11 cellular contexts compared by ENCODE assay signal in the genomic region with DNA sequence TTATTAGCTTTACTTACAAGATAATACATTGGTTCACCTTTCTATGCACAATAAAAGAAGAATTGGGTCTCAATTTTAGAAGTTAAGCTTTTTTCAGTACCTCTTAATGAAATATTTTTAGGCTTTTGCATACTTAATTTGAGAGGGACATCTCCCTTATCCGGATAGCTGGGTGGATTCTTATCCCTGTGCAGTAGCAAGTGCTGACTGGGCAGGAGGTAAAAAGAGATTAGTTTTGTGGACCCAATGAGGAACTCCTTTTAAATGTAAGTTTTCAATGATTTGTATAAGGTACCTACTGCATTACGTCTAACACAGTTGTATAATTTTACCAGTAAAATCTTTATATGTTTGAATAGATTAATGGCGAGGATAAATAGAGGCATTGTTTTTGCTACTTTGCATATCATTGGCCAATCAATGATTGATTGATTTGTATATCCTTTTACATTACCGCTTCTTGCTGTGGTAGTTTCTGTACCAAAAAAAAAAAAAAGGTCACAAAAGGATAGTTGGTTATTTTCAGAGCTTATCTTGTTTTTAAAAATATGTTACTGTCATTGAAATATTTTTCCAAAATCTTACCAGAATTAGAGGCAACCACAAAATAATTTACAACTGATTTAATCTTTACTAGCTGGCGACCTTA. TPM values are rescaled to one million over a fixed set of nuclear protein-coding genes. Genes with fewer than 3 reads are reported as not detected.
DNase-seq lines count a peak whose midpoint lies in the region; ATAC-seq, FAIRE-seq and TF ChIP-seq lines count a peak whose summit lies in the region.
"Had no signal": no experiment of that assay in that cellular context is flagged by ENCODE, and none has a peak within 500 bp of the region (broad histone marks: within the 10 kb centered on the region; RNA-seq: fewer than 3 reads in every experiment).

No MANE protein-coding gene starts in this region.

- POLR2A ChIA-PET in CD4-positive, alpha-beta memory T cell (lab: Charles Lee; ENCODE audit: partially characterized antibody): interaction anchor here (2.2 to 4.4 kb wide), 3 partner anchors 11 to 89 kb away, joined by 9 to 31 read pairs (median 24); no protein-coding TSS in a partner anchor
- POLR2A ChIA-PET in K562 (lab: Yijun Ruan, JAX): interaction anchor here (0.7 to 1.3 kb wide), 4 partner anchors 11 to 295 kb away, joined by 3 to 6 read pairs (median 4); no protein-coding TSS in a partner anchor

- peaks cover 17% of the 10 kb centered on the region; the same call in 1 of the 2 replicates for H4K20me1 ChIP-seq in K562 (replicated peaks; ENCODE audit: control insufficient read depth, insufficient read depth, low read length)

- H3K27ac ChIP-seq in CD4-positive, alpha-beta memory T cell (ENCODE audit: low read depth, low read length): no peak overlapping the region
- no peak overlapping the region for H3K27ac ChIP-seq in HUES64 (ENCODE audit: low read depth, low read length)
- H3K27ac ChIP-seq in K562 (ENCODE audit: extremely low read depth, low read depth, low read length): no peak overlapping the region; the same call in 2 of the 3 replicates

- peaks cover 78% of the 10 kb centered on the region for H3K79me2 ChIP-seq in K562 (ENCODE audit: control insufficient read depth, insufficient read depth, low read length)

- H3K27ac Mint-ChIP-seq in CD4-positive, alpha-beta memory T cell: peak overlapping the region in 6 of 7 donors; percentile 8 to 99 (median 36)
- peak overlapping the region; percentile 75 for H3K27ac Mint-ChIP-seq in mesothelial cell of epicardium

- H2AFZ ChIP-seq in K562 (ENCODE audit: low read depth, low read length): no peak overlapping the region

- no peaks in the 10 kb centered on the region for H3K36me3 ChIP-seq in CD4-positive, alpha-beta memory T cell (ENCODE audit: insufficient read depth, low read length)
- peaks cover 15% of the 10 kb centered on the region for H3K36me3 ChIP-seq in HUES64 (ENCODE audit: insufficient read depth, low read length)
- peaks cover 25% of the 10 kb centered on the region; the same call in 2 of the 3 replicates for H3K36me3 ChIP-seq in K562 (ENCODE audit: control insufficient read depth, insufficient read depth, low read length)

- BruUV-seq in K562 (replicated peaks; lab: Mats Ljungman, UMichigan): no TSS peak

- H3K9me3 Mint-ChIP-seq in CD4-positive, alpha-beta memory T cell: no peaks in the 10 kb centered on the region
- H3K9me3 Mint-ChIP-seq in mesothelial cell of epicardium: no peaks in the 10 kb centered on the region

- ATAC-seq in K562 (no peak), HG02885 (IDR thresholded peaks at IDR 0.05; ENCODE audit: poor library complexity, unreplicated experiment) (no peak)

- no peaks in the 10 kb centered on the region for H3K27me3 ChIP-seq in CD4-positive, alpha-beta memory T cell (ENCODE audit: insufficient read depth, low read length)
- H3K27me3 ChIP-seq in HUES64 (ENCODE audit: insufficient read depth, low read length) (no peaks in the 10 kb centered on the region), K562 (ENCODE audit: control insufficient read depth in 2 of 2, insufficient read depth in 2 of 2, low read length in 2 of 2) (no peaks in the 10 kb centered on the region)
- H3K27me3 ChIP-seq: testis had no signal

- intact Hi-C loops in CD4-positive, alpha-beta memory T cell (cut with micrococcal nuclease): no loop called here
- intact Hi-C loops in K562 (cut with micrococcal nuclease): no loop called here

- H3K9me3 ChIP-seq in CD4-positive, alpha-beta memory T cell (ENCODE audit: control insufficient read depth in 1 of 2, low read length in 2 of 2): no peaks in the 10 kb centered on the region
- H3K9me3 ChIP-seq in HUES64 (ENCODE audit: insufficient read depth, low read depth, low read length): no peaks in the 10 kb centered on the region
- no peaks in the 10 kb centered on the region for H3K9me3 ChIP-seq in K562 (replicated peaks; ENCODE audit: control insufficient read depth, insufficient read depth, low read depth, low read length)
- H3K9me3 ChIP-seq: testis had no signal

- TF ChIP-seq CTCF in K562 (IDR thresholded peaks at IDR 0.05 in 2 of 3, conservative IDR thresholded peaks at IDR 0.05 in 1 of 3; ENCODE audit: insufficient read depth in 2 of 3, low read depth in 1 of 3, low read length in 3 of 3) (no peak), mesothelial cell of epicardium (IDR thresholded peaks at IDR 0.05; ENCODE audit: unreplicated experiment) (no peak)

- no peaks in the 10 kb centered on the region for H3K9me1 ChIP-seq in K562 (ENCODE audit: control insufficient read depth, insufficient read depth, low read length)

- TF ChIP-seq RAD21 in K562 (CRISPR knock-in tag; conservative IDR thresholded peaks at IDR 0.05 in 1 of 2, IDR thresholded peaks at IDR 0.05 in 1 of 2): no peak

- TF ChIP-seq POLR2A in K562 (conservative IDR thresholded peaks at IDR 0.05): no peak

- H3K4me2 ChIP-seq in K562 (ENCODE audit: insufficient read depth, low read length): peak overlapping the region; percentile 86

- H3K4me1 Mint-ChIP-seq in CD4-positive, alpha-beta memory T cell: peaks cover 49 to 78% (median 64%) of the 10 kb centered on the region in 4 donors
- peaks cover 49% of the 10 kb centered on the region for H3K4me1 Mint-ChIP-seq in mesothelial cell of epicardium

- H3K4me1 ChIP-seq in CD4-positive, alpha-beta memory T cell (ENCODE audit: insufficient read depth, low read length): peaks cover 68% of the 10 kb centered on the region
- H3K4me1 ChIP-seq in HUES64 (ENCODE audit: insufficient read depth, low read length): peaks cover 28% of the 10 kb centered on the region
- H3K4me1 ChIP-seq in K562 (replicated peaks in 1 of 2; ENCODE audit: control insufficient read depth in 2 of 2, insufficient read depth in 2 of 2, low read length in 2 of 2): peaks cover 6 to 34% of the 10 kb centered on the region in 2 experiments; a peak in 3 of 5 replicates

- CTCF ChIA-PET in CD4-positive, alpha-beta memory T cell (lab: Charles Lee; ENCODE audit: partially characterized antibody): interaction anchor here (0.5 to 5.5 kb wide), 4 partner anchors 12 to 329 kb away, joined by 3 to 45 read pairs (median 18); no protein-coding TSS in a partner anchor
- CTCF ChIA-PET in K562 (lab: Yijun Ruan, JAX; ENCODE audit: low intra/inter-chr PET ratio): no interaction called here

- peak overlapping the region in 1 of 2 donors; percentile 5 for H3K4me3 ChIP-seq in CD4-positive, alpha-beta memory T cell (ENCODE audit: low read length in 2 of 2)
- H3K4me3 ChIP-seq in HUES64 (ENCODE audit: low read length) (peak overlapping the region; percentile 83), K562 (peak overlapping the region; percentile 74)
- H3K4me3 ChIP-seq: lung had no signal

- in situ Hi-C loops in K562 (cut with MboI): no loop called here

- FAIRE-seq in K562 (lab: Jason Lieb, UNC): no peak

- 19% methylated on average over 3 of the region's 5 CpGs for WGBS in HUES64
- 8% methylated on average over 5 of the region's 5 CpGs for WGBS in K562 (ENCODE audit: insufficient coverage, low coverage, missing lambda C conversion rate)

- no peak for DNase-seq in CD4-positive, alpha-beta memory T cell
- peak in 1 of 4 experiments; percentile 31 for DNase-seq in K562 (ENCODE audit: extremely low read depth in 1 of 4, low spot score in 3 of 4)
- DNase-seq in mesothelial cell of epicardium (ENCODE audit: low spot score in 2 of 2, unreplicated experiment in 2 of 2): no peak
- DNase-seq in GF-D8 (lab: John Stamatoyannopoulos, UW): no peak
- DNase-seq in NCI-H1436 (lab: John Stamatoyannopoulos, UW): no peak
- no peak for DNase-seq in ureter (ENCODE audit: low spot score)
- DNase-seq: activated CD8-positive, alpha-beta memory T cell treated with anti-CD3 and anti-CD28 coated beads, Interleukin-2, amount 50 U/mL, for 4 hours; testis had no signal

- peak overlapping the region; percentile 45 to 100 (median 73) for H3K4me3 Mint-ChIP-seq in CD4-positive, alpha-beta memory T cell
- peak overlapping the region; percentile 95 for H3K4me3 Mint-ChIP-seq in mesothelial cell of epicardium

- no peak for TF ChIP-seq EP300 in K562 (IDR thresholded peaks at IDR 0.05; ENCODE audit: low read length)

- peak overlapping the region; percentile 97; the same call in 1 of the 2 replicates for H3K9ac ChIP-seq in HUES64 (ENCODE audit: low read depth, low read length)
- peak overlapping the region in 1 of 2 experiments; percentile 58; a peak in 2 of 4 replicates for H3K9ac ChIP-seq in K562 (ENCODE audit: insufficient read depth in 1 of 2, low read depth in 2 of 2, low read length in 2 of 2)

- H3K27me3 Mint-ChIP-seq in CD4-positive, alpha-beta memory T cell: no peaks in the 10 kb centered on the region
- no peaks in the 10 kb centered on the region for H3K27me3 Mint-ChIP-seq in mesothelial cell of epicardium (ENCODE audit: low read depth)

- peaks cover 0 to 24% of the 10 kb centered on the region in 2 donors for H3K36me3 Mint-ChIP-seq in CD4-positive, alpha-beta memory T cell
- no peaks in the 10 kb centered on the region for H3K36me3 Mint-ChIP-seq in mesothelial cell of epicardium

TF ChIP-seq in K562, 482 proteins besides CTCF, POLR2A, EP300 and RAD21 (continues in another document):
- TF ChIP-seq MEIS2 (IDR thresholded peaks at IDR 0.05; ENCODE audit: partially characterized antibody) (peak; percentile 66), POLR2G (IDR thresholded peaks at IDR 0.05; ENCODE audit: low read depth, low read length) (0 out of 2 replicates have a peak, but pooled peaks have one; percentile 14), SMARCA5 (IDR thresholded peaks at IDR 0.05) (no peak)

RNA-seq across cellular contexts. Expression of gene CPSF6, which starts 2.2 kb away (rescaled TPM):
- total RNA-seq in CD4-positive, alpha-beta memory T cell: 100 to 1,000 TPM; 109 to 120 TPM
- polyA plus RNA-seq in CD4-positive, alpha-beta memory T cell: 10 to 100 TPM; 55.7 to 61.3 TPM
- 110 TPM for polyA plus RNA-seq in HUES64 (2013, experiment 1 of 2)
- 109 TPM for polyA plus RNA-seq in HUES64 (2013, experiment 2 of 2)
- 73.9 and 190 TPM in 2 replicates for total RNA-seq in K562 (2011; cell fraction: chromatin; rRNA removed; ENCODE audit: low replicate concordance)
- total RNA-seq in K562 (2011; cell fraction: nucleolus; rRNA removed): 24.8 and 33.4 TPM in 2 replicates
- 90.5 and 166 TPM in 2 replicates for total RNA-seq in K562 (2011; cell fraction: nucleoplasm; rRNA removed)
- total RNA-seq in K562 (2014; rRNA removed) (77.4 and 101 TPM in 2 replicates), K562 (2014; rRNA removed; fragmentation: Illumina TruSeq; extraction: Trizol) (77.8 and 93.5 TPM in 2 replicates), K562 (2015; rRNA removed; fragmentation: Illumina TruSeq; extraction: Trizol) (78.0 and 85.3 TPM in 2 replicates), K562 (2021) (90.3 and 99.9 TPM in 2 replicates), mesothelial cell of epicardium (151 to 155 TPM (median 152 TPM) in 3 replicates), ureter (94.0 TPM)
- polyA plus RNA-seq in K562 (2011; rRNA removed) (63.8 and 64.8 TPM in 2 replicates), K562 (2014; fragmentation: Illumina TruSeq; extraction: Trizol) (69.4 and 82.3 TPM in 2 replicates), K562 (2014; fragmentation: Nextera tagmentation; extraction: Ambion mirVana) (10 to 100 TPM; 34.3 to 50.4 TPM), K562 (2014; rRNA removed) (116 and 129 TPM in 2 replicates)
- 40.6 and 64.1 TPM in 2 replicates for polyA plus RNA-seq in K562 (2011; cell fraction: cytosol; rRNA removed)
- 99.6 and 126 TPM in 2 replicates for polyA plus RNA-seq in K562 (2011; cell fraction: nucleus; rRNA removed)
- 67.1 and 167 TPM in 2 replicates for polyA plus RNA-seq in K562 (2012)
- 109 and 129 TPM in 2 replicates for polyA minus RNA-seq in K562 (2011; rRNA and poly(A)+ RNA removed)
- polyA minus RNA-seq in K562 (2011; cell fraction: cytosol; rRNA and poly(A)+ RNA removed): 44.6 and 65.5 TPM in 2 replicates
- polyA minus RNA-seq in K562 (2011; cell fraction: nucleus; rRNA and poly(A)+ RNA removed): 79.0 and 120 TPM in 2 replicates
